In genomic region chr6:138162947-138163569, GRCh38 we compare ENCODE assay signal across 9 cellular contexts. TPM values are rescaled to one million over a fixed set of nuclear protein-coding genes. Genes with fewer than 3 reads are reported as not detected.
DNase-seq lines count a peak whose midpoint lies in the region; ATAC-seq and TF ChIP-seq lines count a peak whose summit lies in the region.
"Had no signal": no experiment of that assay in that cellular context is flagged by ENCODE, and none has a peak within 500 bp of the region (broad histone marks: within the 10 kb centered on the region; RNA-seq: fewer than 3 reads in every experiment).

No MANE protein-coding gene starts in this region.

- H3K4me2 ChIP-seq in KMS-11 (peak overlapping the region; percentile 90; the same call in 1 of the 2 replicates), neural cell (ENCODE audit: low read length) (peak overlapping the region; percentile 76)

- no peak overlapping the region for H3K27ac ChIP-seq in KMS-11
- H3K27ac ChIP-seq in neural cell (ENCODE audit: low read length): peak overlapping the region; percentile 36
- H3K27ac ChIP-seq: GM23248 had no signal

- H2AFZ ChIP-seq in KMS-11 (ENCODE audit: low read depth) (no peak overlapping the region), neural cell (ENCODE audit: low read depth, low read length) (no peak overlapping the region)

- H3K36me3 ChIP-seq in KMS-11 (ENCODE audit: insufficient read depth) (no peaks in the 10 kb centered on the region), neural cell (ENCODE audit: insufficient read depth, low read length) (no peaks in the 10 kb centered on the region)

- H4K20me1 ChIP-seq in KMS-11 (ENCODE audit: insufficient read depth): no peaks in the 10 kb centered on the region
- H4K20me1 ChIP-seq in neural cell (ENCODE audit: insufficient read depth): no peaks in the 10 kb centered on the region

- TF ChIP-seq RAD21 in neural cell (conservative IDR thresholded peaks at IDR 0.05): no peak

- in situ Hi-C loops in Caki2 (cut with HindIII; ENCODE audit: low pct_unique_long_range_greater_than_20kb, low sequenced_read_pairs): no loop called here

- ATAC-seq in GM21737 (IDR thresholded peaks at IDR 0.05; ENCODE audit: unreplicated experiment): no peak

- POLR2A ChIA-PET in HEK293T (lab: Yijun Ruan, JAX): interaction anchor here (0.5 to 1.1 kb wide), 2 partner anchors 35 to 209 kb away, joined by 3 read pairs; no protein-coding TSS in a partner anchor

- DNase-seq in Caki2 (ENCODE audit: low read depth) (peak; percentile 6), cerebellar cortex (ENCODE audit: low spot score) (peak; percentile 59), DMS114 treated with DMSO at 0.1 percent for 48 hours (lab: John Stamatoyannopoulos, UW; ENCODE audit: unreplicated experiment) (no peak), HEK293T (ENCODE audit: extremely low spot score) (no peak)
- DNase-seq: erythroblast had no signal

- H3K9me2 ChIP-seq in neural cell (ENCODE audit: insufficient read depth, low read length): no peaks in the 10 kb centered on the region

- H3F3A ChIP-seq in neural cell (ENCODE audit: insufficient read depth, low read length, poor library complexity, severe bottlenecking): no peaks in the 10 kb centered on the region

- TF ChIP-seq CTCF in KMS-11 (conservative IDR thresholded peaks at IDR 0.05; ENCODE audit: low read depth, low read length) (no peak), neural cell (IDR thresholded peaks at IDR 0.05; ENCODE audit: poor library complexity, severe bottlenecking) (no peak)

- H3K79me2 ChIP-seq in KMS-11 (ENCODE audit: insufficient read depth, low read depth) (no peaks in the 10 kb centered on the region), neural cell (replicated peaks; ENCODE audit: insufficient read depth, low read length) (no peaks in the 10 kb centered on the region)

- peak; percentile 25 for TF ChIP-seq EP300 in neural cell (conservative IDR thresholded peaks at IDR 0.05; ENCODE audit: poor library complexity, severe bottlenecking)

- CTCF ChIA-PET in HEK293T (lab: Yijun Ruan, JAX): no interaction called here

- H3K9ac ChIP-seq in KMS-11: no peak overlapping the region
- peak overlapping the region; percentile 78 for H3K9ac ChIP-seq in neural cell (ENCODE audit: low read length)

- no peaks in the 10 kb centered on the region for H3K9me3 ChIP-seq in neural cell (ENCODE audit: low read length)

- H3K4me3 ChIP-seq in KMS-11 (IDR thresholded peaks at IDR 0.05; ENCODE audit: insufficient read depth, low read depth, low read length) (no peak overlapping the region), neural cell (ENCODE audit: low read length) (peak overlapping the region; percentile 85)

- 0 out of 2 replicates have a peak, but pooled peaks cover 3% of the 10 kb centered on the region for H3K27me3 ChIP-seq in KMS-11 (ENCODE audit: insufficient read depth, low read depth)
- peaks cover 13% of the 10 kb centered on the region for H3K27me3 ChIP-seq in neural cell (ENCODE audit: insufficient read depth, low read depth, low read length)

- peaks cover 3% of the 10 kb centered on the region for H3K4me1 ChIP-seq in KMS-11 (ENCODE audit: low read depth, poor library complexity, severe bottlenecking)

TF ChIP-seq in neural cell, 6 proteins besides CTCF, POLR2A, EP300 and RAD21:
- TF ChIP-seq SMC3 (conservative IDR thresholded peaks at IDR 0.05; ENCODE audit: poor library complexity) (no peak), TAF1 (IDR thresholded peaks at IDR 0.05; ENCODE audit: low read depth) (peak; percentile 35), POLR2AphosphoS5 (IDR thresholded peaks at IDR 0.05) (peak; percentile 46), MXI1 (conservative IDR thresholded peaks at IDR 0.05; ENCODE audit: poor library complexity, severe bottlenecking) (no peak), EZH2 (IDR thresholded peaks at IDR 0.05; ENCODE audit: borderline replicate concordance, insufficient read depth, low read length, poor library complexity, severe bottlenecking) (no peak), REST (IDR thresholded peaks at IDR 0.05; ENCODE audit: borderline replicate concordance) (no peak)
TF ChIP-seq in neural cell: peak in this region for 2.

TF ChIP-seq in HEK293T, 16 proteins besides CTCF, POLR2A, EP300 and RAD21:
- TF ChIP-seq BHLHE40 (IDR thresholded peaks at IDR 0.05; ENCODE audit: borderline replicate concordance): no peak
- no peak for TF ChIP-seq FOXK2 (IDR thresholded peaks at IDR 0.05)
- TF ChIP-seq ZNF384 (IDR thresholded peaks at IDR 0.05): no peak
- TF ChIP-seq FOXM1 (IDR thresholded peaks at IDR 0.05; ENCODE audit: borderline replicate concordance): no peak
- no peak for TF ChIP-seq FOXA1 (IDR thresholded peaks at IDR 0.05)
- TF ChIP-seq PKNOX1 (IDR thresholded peaks at IDR 0.05): no peak
- TF ChIP-seq L3MBTL2 (conservative IDR thresholded peaks at IDR 0.05): no peak

RNA-seq across cellular contexts. Expression of gene ARFGEF3, which starts 1.3 kb away (rescaled TPM):
- 4.5 and 5.5 TPM in 2 replicates for total RNA-seq in Caki2 (2014; rRNA removed; shearing (Covaris generic); ENCODE audit: low replicate concordance)
- polyA plus RNA-seq in neural cell: 4.5 and 4.6 TPM in 2 replicates
- 13.6 and 16.6 TPM in 2 replicates for polyA minus RNA-seq in neural cell

RNA-seq across cellular contexts. Expression of gene PBOV1, which starts 55.2 kb away (rescaled TPM):
- not detected in 2 replicates for total RNA-seq in Caki2 (2014; rRNA removed; shearing (Covaris generic); ENCODE audit: low replicate concordance)
- not detected in 2 replicates for polyA plus RNA-seq in neural cell
- polyA minus RNA-seq in neural cell: not detected in 2 replicates
- total RNA-seq: GM23248 had no signal
- polyA plus RNA-seq: GM23248 had no signal

RNA-seq across cellular contexts. Expression of gene PERP, which starts 55.8 kb away (rescaled TPM):
- total RNA-seq in Caki2 (2014; rRNA removed; shearing (Covaris generic); ENCODE audit: low replicate concordance): 229 and 255 TPM in 2 replicates
- polyA plus RNA-seq in neural cell: 0.79 and 2.0 TPM in 2 replicates
- polyA minus RNA-seq in neural cell: 0.73 and 0.93 TPM in 2 replicates

Comparison
In these comparisons a context has a peak if more than half of its experiments do, and no peak if none do; other contexts are left out.
1. DNase-seq: peak in Caki2 (single experiment) and cerebellar cortex (single experiment); none in DMS114 treated with DMSO at 0.1 percent for 48 hours (single experiment) and HEK293T (single experiment).